Comparison of ENCODE assay signal across 10 cellular contexts in genomic region chr2:235511187-235511661, GRCh38. TPM values are rescaled to one million over a fixed set of nuclear protein-coding genes. Genes with fewer than 3 reads are reported as not detected.
DNase-seq lines count a peak whose midpoint lies in the region; ATAC-seq and TF ChIP-seq lines count a peak whose summit lies in the region.
"Had no signal": no experiment of that assay in that cellular context is flagged by ENCODE, and none has a peak within 500 bp of the region (broad histone marks: within the 10 kb centered on the region; RNA-seq: fewer than 3 reads in every experiment).

No MANE protein-coding gene starts in this region.

- intact Hi-C loops in right lobe of liver (cut with DNase I) (no loop called here), sciatic nerve (cut with DNase I) (no loop called here)
- intact Hi-C loops in CD4-positive, alpha-beta memory T cell (cut with micrococcal nuclease), result no loop called here

- TF ChIP-seq POLR2A in right lobe of liver (IDR thresholded peaks at IDR 0.05), result no peak

- no peak overlapping the region for H3K4me3 ChIP-seq in MG63
- no peak overlapping the region for H3K4me3 ChIP-seq in right lobe of liver
- H3K4me3 ChIP-seq in CD8-positive, alpha-beta memory T cell (ENCODE audit: low read length), result no peak overlapping the region
- no peak overlapping the region for H3K4me3 ChIP-seq in CD4-positive, alpha-beta memory T cell (ENCODE audit: low read length in 2 of 2)

- CTCF ChIA-PET in CD8-positive, alpha-beta memory T cell (lab: Charles Lee), result no interaction called here
- CTCF ChIA-PET in CD4-positive, alpha-beta memory T cell (lab: Charles Lee; ENCODE audit: partially characterized antibody), result no interaction called here

- peaks cover 0 to 6% (median 0%) of the 10 kb centered on the region in 3 donors for H3K36me3 Mint-ChIP-seq in CD8-positive, alpha-beta memory T cell
- H3K36me3 Mint-ChIP-seq in CD4-positive, alpha-beta memory T cell, result no peaks in the 10 kb centered on the region

- ATAC-seq in right lobe of liver, result peak; percentile 57 to 77 (median 59)
- no peak for ATAC-seq in sciatic nerve

- peaks cover 0 to 5% (median 2%) of the 10 kb centered on the region in 5 donors for H3K9me3 Mint-ChIP-seq in CD8-positive, alpha-beta memory T cell
- peaks cover 0 to 6% (median 2%) of the 10 kb centered on the region in 8 donors for H3K9me3 Mint-ChIP-seq in CD4-positive, alpha-beta memory T cell

- peaks cover 6 to 10% of the 10 kb centered on the region in 2 donors for H3K27me3 Mint-ChIP-seq in CD8-positive, alpha-beta memory T cell
- H3K27me3 Mint-ChIP-seq in CD4-positive, alpha-beta memory T cell, result peaks cover 9% of the 10 kb centered on the region in 2 donors

- in situ Hi-C loops in GM13977 (cut with MboI; ENCODE audit: low pct_unique_long_range_greater_than_20kb, low sequenced_read_pairs, unreplicated experiment), result no loop called here

- WGBS in right lobe of liver (ENCODE audit: insufficient coverage, low coverage, low lambda C conversion rate, missing lambda C conversion rate), result 6% methylated on average over 1 of the region's 7 CpGs

- TF ChIP-seq CTCF in right lobe of liver (IDR thresholded peaks at IDR 0.05) (no peak), GM13977 (IDR thresholded peaks at IDR 0.05; ENCODE audit: extremely low read depth, insufficient read depth, missing control alignments) (no peak)

- H3K27me3 ChIP-seq in MG63 (no peaks in the 10 kb centered on the region), right lobe of liver (no peaks in the 10 kb centered on the region)
- H3K27me3 ChIP-seq in CD8-positive, alpha-beta memory T cell (ENCODE audit: insufficient read depth, low read length, poor library complexity, severe bottlenecking), result no peaks in the 10 kb centered on the region
- H3K27me3 ChIP-seq in CD4-positive, alpha-beta memory T cell (ENCODE audit: insufficient read depth, low read length), result no peaks in the 10 kb centered on the region

- peaks cover 0 to 38% (median 7%) of the 10 kb centered on the region in 4 donors for H3K4me1 ChIP-seq in right lobe of liver
- H3K4me1 ChIP-seq in CD8-positive, alpha-beta memory T cell (ENCODE audit: insufficient read depth, low read length), result no peaks in the 10 kb centered on the region
- H3K4me1 ChIP-seq in CD4-positive, alpha-beta memory T cell (ENCODE audit: insufficient read depth, low read length), result no peaks in the 10 kb centered on the region

- H3K27ac ChIP-seq in right lobe of liver, result peak overlapping the region in 2 of 3 donors; percentile 36 to 63
- no peak overlapping the region for H3K27ac ChIP-seq in CD8-positive, alpha-beta memory T cell (ENCODE audit: low read depth, low read length)
- H3K27ac ChIP-seq in CD4-positive, alpha-beta memory T cell (ENCODE audit: low read depth, low read length), result no peak overlapping the region

- H3K27ac Mint-ChIP-seq in CD8-positive, alpha-beta memory T cell, result no peak overlapping the region
- no peak overlapping the region for H3K27ac Mint-ChIP-seq in CD4-positive, alpha-beta memory T cell

- H3K36me3 ChIP-seq in MG63 (no peaks in the 10 kb centered on the region), right lobe of liver (no peaks in the 10 kb centered on the region)
- H3K36me3 ChIP-seq in CD8-positive, alpha-beta memory T cell (ENCODE audit: insufficient read depth, low read length), result no peaks in the 10 kb centered on the region
- H3K36me3 ChIP-seq in CD4-positive, alpha-beta memory T cell (ENCODE audit: insufficient read depth, low read length), result no peaks in the 10 kb centered on the region

- POLR2A ChIA-PET in CD8-positive, alpha-beta memory T cell (lab: Charles Lee), result no interaction called here
- POLR2A ChIA-PET in CD4-positive, alpha-beta memory T cell (lab: Charles Lee; ENCODE audit: partially characterized antibody), result no interaction called here

- H3K9me3 ChIP-seq in MG63 (no peaks in the 10 kb centered on the region), right lobe of liver (no peaks in the 10 kb centered on the region)
- no peaks in the 10 kb centered on the region for H3K9me3 ChIP-seq in CD8-positive, alpha-beta memory T cell (ENCODE audit: low read length)
- no peaks in the 10 kb centered on the region for H3K9me3 ChIP-seq in CD4-positive, alpha-beta memory T cell (ENCODE audit: control insufficient read depth in 1 of 2, low read length in 2 of 2)

- H3K4me1 Mint-ChIP-seq in CD8-positive, alpha-beta memory T cell, result peaks cover 0 to 6% (median 0%) of the 10 kb centered on the region in 3 donors
- no peaks in the 10 kb centered on the region for H3K4me1 Mint-ChIP-seq in CD4-positive, alpha-beta memory T cell

- DNase-seq in COLO829 (ENCODE audit: low spot score), result peak; percentile 50
- peak; percentile 87 for DNase-seq in MG63
- DNase-seq in dedifferentiated amniotic fluid mesenchymal stem cell (ENCODE audit: extremely low spot score), result peak; percentile 26
- DNase-seq in right lobe of liver, result peak in 1 of 3 donors; percentile 47
- no peak for DNase-seq in GM13977 (ENCODE audit: low spot score)
- no peak for DNase-seq in CD8-positive, alpha-beta memory T cell
- DNase-seq in sciatic nerve (ENCODE audit: low spot score), result no peak
- DNase-seq in CD4-positive, alpha-beta memory T cell, result no peak
- DNase-seq: activated gamma-delta T cell treated with Interleukin-2 at 50 U/mL for 16 hours; stimulated activated CD4-positive, alpha-beta T cell treated with anti-CD3 and anti-CD28 coated beads, Interleukin-4, amount 100 ng/mL, for 4 hours had no signal

- H3K4me3 Mint-ChIP-seq in CD8-positive, alpha-beta memory T cell, result no peak overlapping the region
- H3K4me3 Mint-ChIP-seq in CD4-positive, alpha-beta memory T cell, result no peak overlapping the region

RNA-seq across cellular contexts. Expression of gene AGAP1, which starts 17.4 kb away (rescaled TPM):
- total RNA-seq in MG63 (2014; rRNA removed; shearing (Covaris generic); ENCODE audit: low replicate concordance), result 5.8 and 8.8 TPM in 2 replicates
- total RNA-seq in right lobe of liver, result 10 to 100 TPM in 3 of 6 experiments, 1 to 10 TPM in 3; 8.1 to 11.2 (median 9.8) TPM
- total RNA-seq in CD8-positive, alpha-beta memory T cell, result 1 to 10 TPM; 2.7 to 3.3 TPM
- 1.2 TPM for polyA plus RNA-seq in CD8-positive, alpha-beta memory T cell
- total RNA-seq in sciatic nerve, result 62.9 TPM
- 1 to 10 TPM; 2.4 to 2.9 TPM for total RNA-seq in CD4-positive, alpha-beta memory T cell
- 1 to 10 TPM in 1 of 2 donors, under 1 TPM in 1; 0.24 to 1.4 TPM for polyA plus RNA-seq in CD4-positive, alpha-beta memory T cell

Comparison
In these comparisons a context has a peak if more than half of its experiments do, and no peak if none do; other contexts are left out.
1. DNase-seq: peak in COLO829 (single experiment), MG63 (single experiment) and dedifferentiated amniotic fluid mesenchymal stem cell (single experiment); none in GM13977 (single experiment), CD8-positive, alpha-beta memory T cell (0 of 5), sciatic nerve (single experiment) and CD4-positive, alpha-beta memory T cell (0 of 5).
2. H3K27ac ChIP-seq: peak in right lobe of liver (2 of 3); none in CD8-positive, alpha-beta memory T cell (single experiment) and CD4-positive, alpha-beta memory T cell (single experiment).